1 cellular context compared by ENCODE assay signal in genomic region chr2:203238711-203239526, GRCh38.
TF ChIP-seq lines count a peak whose summit lies in the region.

TSS of gene CYP20A1 (plus strand) at chr2:203239018. CDS start at chr2:203239063, 45 bp downstream.

TF ChIP-seq in GM12878, 131 proteins besides CTCF, POLR2A, EP300 and RAD21 (continued from another document):
- TF ChIP-seq NKRF (conservative IDR thresholded peaks at IDR 0.05) (peak; percentile 73), NFXL1 (IDR thresholded peaks at IDR 0.05; ENCODE audit: borderline replicate concordance) (no peak), SREBF1 (IDR thresholded peaks at IDR 0.05; ENCODE audit: low read length) (no peak), DPF2 (IDR thresholded peaks at IDR 0.05) (peak; percentile 86), FOXM1 (IDR thresholded peaks at IDR 0.05; ENCODE audit: low read depth, low read length) (no peak), YY1 (IDR thresholded peaks at IDR 0.05; ENCODE audit: low read depth, low read length) (peak; percentile 91), MYB (IDR thresholded peaks at IDR 0.05; ENCODE audit: borderline replicate concordance, low read depth, low read length) (no peak), SMAD5 (IDR thresholded peaks at IDR 0.05; ENCODE audit: low read depth) (no peak), TARDBP (IDR thresholded peaks at IDR 0.05; ENCODE audit: borderline replicate concordance) (no peak), NBN (IDR thresholded peaks at IDR 0.05) (peak; percentile 95), SUZ12 (IDR thresholded peaks at IDR 0.05; ENCODE audit: unreplicated experiment) (no peak), HDGF (IDR thresholded peaks at IDR 0.05) (peak; percentile 92)
TF ChIP-seq in GM12878: peak in this region for 75.
